In the genomic region with DNA sequence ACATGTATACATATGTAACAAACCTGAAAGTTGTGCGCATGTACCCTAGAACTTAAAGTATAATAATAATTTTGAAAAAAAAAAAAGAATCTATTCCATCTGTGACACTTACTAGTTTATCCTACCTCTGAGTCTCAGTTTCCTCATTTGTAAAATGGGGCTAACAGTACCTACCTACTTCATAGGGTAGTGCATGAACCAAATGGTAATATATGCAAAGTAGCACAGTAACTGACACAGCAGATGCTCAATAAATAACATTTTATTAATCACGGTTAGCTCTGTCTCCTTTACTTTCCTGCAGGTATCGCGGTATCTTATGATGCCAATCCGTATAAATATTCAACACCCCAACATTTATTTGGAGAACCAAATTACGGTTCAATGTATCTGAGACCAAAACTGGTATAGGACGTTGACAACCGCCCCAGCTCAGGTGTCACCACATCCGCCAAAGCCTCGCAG, we compare ENCODE assay signal across 8 cellular contexts. TPM values are rescaled to one million over a fixed set of nuclear protein-coding genes. Genes with fewer than 3 reads are reported as not detected.
DNase-seq lines count a peak whose midpoint lies in the region; ATAC-seq and TF ChIP-seq lines count a peak whose summit lies in the region.

No MANE protein-coding gene starts in this region.

- H3K27ac ChIP-seq in suprapubic skin: peak overlapping the region; percentile 99

- H3K36me3 ChIP-seq in GM06990 (ENCODE audit: control insufficient read depth, insufficient read depth, low read length) (no peaks in the 10 kb centered on the region), suprapubic skin (no peaks in the 10 kb centered on the region)

- TF ChIP-seq POLR2A in suprapubic skin (IDR thresholded peaks at IDR 0.05): no peak

- H3K27ac Mint-ChIP-seq in WTC11: peak overlapping the region; percentile 89

- no peaks in the 10 kb centered on the region for H3K9me3 ChIP-seq in suprapubic skin

- POLR2A ChIA-PET in WTC11 (lab: Charles Lee): interaction anchor here (0.7 kb wide), 1 partner anchor 83 kb away, joined by 6 read pairs; no protein-coding TSS in a partner anchor

- H3K4me1 ChIP-seq in suprapubic skin: peaks cover 46% of the 10 kb centered on the region

- CTCF ChIA-PET in WTC11 (lab: Charles Lee): interaction anchor here (0.7 to 1.0 kb wide), 2 partner anchors 12 to 120 kb away, joined by 3 read pairs; no protein-coding TSS in a partner anchor

- peak; percentile 5 for ATAC-seq in HG02763 (IDR thresholded peaks at IDR 0.05; ENCODE audit: unreplicated experiment)
- ATAC-seq in WTC11: no peak
- no peak for ATAC-seq in GM18511 (IDR thresholded peaks at IDR 0.05; ENCODE audit: unreplicated experiment)

- peak overlapping the region; percentile 89 for H3K4me3 Mint-ChIP-seq in WTC11

- H3K4me3 ChIP-seq in GM06990 (replicated peaks; ENCODE audit: low read depth, low read length) (peak overlapping the region; percentile 82), iPS-11a (ENCODE audit: low read depth, low read length) (peak overlapping the region; percentile 93), suprapubic skin (peak overlapping the region; percentile 83)

- TF ChIP-seq CTCF in GM06990 (IDR thresholded peaks at IDR 0.05; ENCODE audit: insufficient read depth, low read length, poor library complexity, severe bottlenecking) (no peak), WTC11 (IDR thresholded peaks at IDR 0.05) (no peak), suprapubic skin (IDR thresholded peaks at IDR 0.05) (no peak)

- peaks cover 8% of the 10 kb centered on the region for H3K27me3 Mint-ChIP-seq in WTC11 (ENCODE audit: low read depth)

- H3K9me3 Mint-ChIP-seq in WTC11: no peaks in the 10 kb centered on the region

- H3K36me3 Mint-ChIP-seq in WTC11: no peaks in the 10 kb centered on the region

- H3K4me1 Mint-ChIP-seq in WTC11: peaks cover 15% of the 10 kb centered on the region

- no peak for DNase-seq in GM06990 (ENCODE audit: extremely low read depth, insufficient read length)
- no peak for DNase-seq in WTC11 (ENCODE audit: low spot score)
- DNase-seq in suprapubic skin (ENCODE audit: low spot score in 2 of 2): no peak
- DNase-seq in DMS153 (lab: John Stamatoyannopoulos, UW): no peak
- no peak for DNase-seq in occipital lobe (lab: John Stamatoyannopoulos, UW)

- TF ChIP-seq EP300 in suprapubic skin (IDR thresholded peaks at IDR 0.05): no peak

- WGBS in suprapubic skin: 7% methylated on average over 10 of the region's 10 CpGs

- H3K27me3 ChIP-seq in GM06990 (replicated peaks; ENCODE audit: control insufficient read depth, insufficient read depth, low read length): no peaks in the 10 kb centered on the region
- H3K27me3 ChIP-seq in suprapubic skin: no peaks in the 10 kb centered on the region

TF ChIP-seq in WTC11, 78 proteins besides CTCF, POLR2A, EP300 and RAD21:
- TF ChIP-seq NR3C1 (CRISPR knock-in tag; conservative IDR thresholded peaks at IDR 0.05; ENCODE audit: low read depth) (no peak), ZNF138 (CRISPR knock-in tag; conservative IDR thresholded peaks at IDR 0.05) (no peak), RELA (CRISPR knock-in tag; IDR thresholded peaks at IDR 0.05; ENCODE audit: borderline replicate concordance) (no peak), ZNF263 (CRISPR knock-in tag; IDR thresholded peaks at IDR 0.05; ENCODE audit: low read depth) (no peak), FOXJ3 (CRISPR knock-in tag; IDR thresholded peaks at IDR 0.05; ENCODE audit: borderline replicate concordance) (no peak), CREB1 (CRISPR knock-in tag; IDR thresholded peaks at IDR 0.05) (no peak)
- TF ChIP-seq, protein P1, sequence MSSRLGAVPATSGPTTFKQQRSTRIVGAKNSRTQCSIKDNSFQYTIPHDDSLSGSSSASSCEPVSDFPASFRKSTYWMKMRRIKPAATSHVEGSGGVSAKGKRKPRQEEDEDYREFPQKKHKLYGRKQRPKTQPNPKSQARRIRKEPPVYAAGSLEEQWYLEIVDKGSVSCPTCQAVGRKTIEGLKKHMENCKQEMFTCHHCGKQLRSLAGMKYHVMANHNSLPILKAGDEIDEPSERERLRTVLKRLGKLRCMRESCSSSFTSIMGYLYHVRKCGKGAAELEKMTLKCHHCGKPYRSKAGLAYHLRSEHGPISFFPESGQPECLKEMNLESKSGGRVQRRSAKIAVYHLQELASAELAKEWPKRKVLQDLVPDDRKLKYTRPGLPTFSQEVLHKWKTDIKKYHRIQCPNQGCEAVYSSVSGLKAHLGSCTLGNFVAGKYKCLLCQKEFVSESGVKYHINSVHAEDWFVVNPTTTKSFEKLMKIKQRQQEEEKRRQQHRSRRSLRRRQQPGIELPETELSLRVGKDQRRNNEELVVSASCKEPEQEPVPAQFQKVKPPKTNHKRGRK (CRISPR knock-in tag; IDR thresholded peaks at IDR 0.05; ENCODE audit: borderline replicate concordance): no peak
- TF ChIP-seq, protein P2, sequence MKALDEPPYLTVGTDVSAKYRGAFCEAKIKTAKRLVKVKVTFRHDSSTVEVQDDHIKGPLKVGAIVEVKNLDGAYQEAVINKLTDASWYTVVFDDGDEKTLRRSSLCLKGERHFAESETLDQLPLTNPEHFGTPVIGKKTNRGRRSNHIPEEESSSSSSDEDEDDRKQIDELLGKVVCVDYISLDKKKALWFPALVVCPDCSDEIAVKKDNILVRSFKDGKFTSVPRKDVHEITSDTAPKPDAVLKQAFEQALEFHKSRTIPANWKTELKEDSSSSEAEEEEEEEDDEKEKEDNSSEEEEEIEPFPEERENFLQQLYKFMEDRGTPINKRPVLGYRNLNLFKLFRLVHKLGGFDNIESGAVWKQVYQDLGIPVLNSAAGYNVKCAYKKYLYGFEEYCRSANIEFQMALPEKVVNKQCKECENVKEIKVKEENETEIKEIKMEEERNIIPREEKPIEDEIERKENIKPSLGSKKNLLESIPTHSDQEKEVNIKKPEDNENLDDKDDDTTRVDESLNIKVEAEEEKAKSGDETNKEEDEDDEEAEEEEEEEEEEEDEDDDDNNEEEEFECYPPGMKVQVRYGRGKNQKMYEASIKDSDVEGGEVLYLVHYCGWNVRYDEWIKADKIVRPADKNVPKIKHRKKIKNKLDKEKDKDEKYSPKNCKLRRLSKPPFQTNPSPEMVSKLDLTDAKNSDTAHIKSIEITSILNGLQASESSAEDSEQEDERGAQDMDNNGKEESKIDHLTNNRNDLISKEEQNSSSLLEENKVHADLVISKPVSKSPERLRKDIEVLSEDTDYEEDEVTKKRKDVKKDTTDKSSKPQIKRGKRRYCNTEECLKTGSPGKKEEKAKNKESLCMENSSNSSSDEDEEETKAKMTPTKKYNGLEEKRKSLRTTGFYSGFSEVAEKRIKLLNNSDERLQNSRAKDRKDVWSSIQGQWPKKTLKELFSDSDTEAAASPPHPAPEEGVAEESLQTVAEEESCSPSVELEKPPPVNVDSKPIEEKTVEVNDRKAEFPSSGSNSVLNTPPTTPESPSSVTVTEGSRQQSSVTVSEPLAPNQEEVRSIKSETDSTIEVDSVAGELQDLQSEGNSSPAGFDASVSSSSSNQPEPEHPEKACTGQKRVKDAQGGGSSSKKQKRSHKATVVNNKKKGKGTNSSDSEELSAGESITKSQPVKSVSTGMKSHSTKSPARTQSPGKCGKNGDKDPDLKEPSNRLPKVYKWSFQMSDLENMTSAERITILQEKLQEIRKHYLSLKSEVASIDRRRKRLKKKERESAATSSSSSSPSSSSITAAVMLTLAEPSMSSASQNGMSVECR (CRISPR knock-in tag; IDR thresholded peaks at IDR 0.05; ENCODE audit: borderline replicate concordance): no peak
- TF ChIP-seq, protein P3, sequence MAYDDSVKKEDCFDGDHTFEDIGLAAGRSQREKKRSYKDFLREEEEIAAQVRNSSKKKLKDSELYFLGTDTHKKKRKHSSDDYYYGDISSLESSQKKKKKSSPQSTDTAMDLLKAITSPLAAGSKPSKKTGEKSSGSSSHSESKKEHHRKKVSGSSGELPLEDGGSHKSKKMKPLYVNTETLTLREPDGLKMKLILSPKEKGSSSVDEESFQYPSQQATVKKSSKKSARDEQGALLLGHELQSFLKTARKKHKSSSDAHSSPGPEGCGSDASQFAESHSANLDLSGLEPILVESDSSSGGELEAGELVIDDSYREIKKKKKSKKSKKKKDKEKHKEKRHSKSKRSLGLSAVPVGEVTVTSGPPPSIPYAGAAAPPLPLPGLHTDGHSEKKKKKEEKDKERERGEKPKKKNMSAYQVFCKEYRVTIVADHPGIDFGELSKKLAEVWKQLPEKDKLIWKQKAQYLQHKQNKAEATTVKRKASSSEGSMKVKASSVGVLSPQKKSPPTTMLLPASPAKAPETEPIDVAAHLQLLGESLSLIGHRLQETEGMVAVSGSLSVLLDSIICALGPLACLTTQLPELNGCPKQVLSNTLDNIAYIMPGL (CRISPR knock-in tag; IDR thresholded peaks at IDR 0.05): no peak

RNA-seq across cellular contexts. Expression of a gene that starts 0.7 kb away (rescaled TPM):
- 214 to 234 TPM (median 220 TPM) in 3 replicates for total RNA-seq in WTC11 (2021)
- 100 to 1,000 TPM; 123 to 235 (median 198) TPM for total RNA-seq in suprapubic skin
- 135 TPM for total RNA-seq in occipital lobe

RNA-seq across cellular contexts. Expression of a gene that starts 48.9 kb away (rescaled TPM):
- total RNA-seq in WTC11 (2021) (50.8 to 60.5 TPM (median 59.1 TPM) in 3 replicates), suprapubic skin (10 to 100 TPM; 22.2 to 58.3 (median 34.3) TPM), occipital lobe (37.7 TPM)
